16 cellular contexts compared by ENCODE assay signal in the genomic region with DNA sequence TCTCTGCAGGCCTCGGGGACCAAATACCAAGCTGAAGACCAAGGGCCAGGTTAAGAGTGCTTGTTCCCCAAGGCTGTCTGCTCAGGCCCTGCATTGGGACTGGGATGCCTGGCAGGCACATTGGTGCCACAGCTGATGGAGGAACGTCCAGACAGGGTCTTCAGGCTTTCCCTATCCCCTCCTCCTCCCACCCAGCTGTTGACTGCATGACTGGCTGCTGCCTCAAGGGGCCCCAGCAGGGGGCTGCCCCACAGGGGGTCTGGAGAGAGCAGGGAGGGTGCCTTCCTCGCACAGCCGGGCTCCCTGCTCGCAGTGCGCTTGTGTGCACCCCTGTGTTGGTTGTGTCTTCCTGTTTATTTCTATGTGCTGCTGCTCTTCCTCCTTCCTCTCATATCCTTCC. TPM values are rescaled to one million over a fixed set of nuclear protein-coding genes. Genes with fewer than 3 reads are reported as not detected.
DNase-seq lines count a peak whose midpoint lies in the region; ATAC-seq and TF ChIP-seq lines count a peak whose summit lies in the region.
"Had no signal": no experiment of that assay in that cellular context is flagged by ENCODE, and none has a peak within 500 bp of the region (broad histone marks: within the 10 kb centered on the region; RNA-seq: fewer than 3 reads in every experiment).

No MANE protein-coding gene starts in this region.

- TF ChIP-seq POLR2A in thyroid gland (IDR thresholded peaks at IDR 0.05) = no peak

- H3K36me3 ChIP-seq in SK-N-SH (replicated peaks in 1 of 2; ENCODE audit: control insufficient read depth in 1 of 2, insufficient read depth in 2 of 2, low read length in 1 of 2) = peaks cover 0 to 60% of the 10 kb centered on the region in 2 experiments
- H3K36me3 ChIP-seq in SK-N-MC (ENCODE audit: insufficient read depth, low read length) = peaks cover 26% of the 10 kb centered on the region
- H3K36me3 ChIP-seq in thyroid gland = peaks cover 34 to 41% of the 10 kb centered on the region in 2 donors
- H3K36me3 ChIP-seq in ascending aorta = peaks cover 59 to 64% of the 10 kb centered on the region in 2 donors

- H3F3A ChIP-seq in SK-N-SH (replicated peaks; ENCODE audit: insufficient read depth) = no peaks in the 10 kb centered on the region

- 81% methylated on average over 6 of the region's 6 CpGs for WGBS in SK-N-SH (ENCODE audit: low lambda C conversion rate)
- WGBS in thyroid gland, 2 donors = 72 to 73% methylated on average over 5 to 6 of the region's 6 CpGs

- DNase-seq in SK-N-SH (peak; percentile 41), SK-N-MC (ENCODE audit: low read depth, low spot score) (no peak), glutamatergic neuron (no peak), thyroid gland (no peak), mesenteric fat pad (ENCODE audit: low spot score) (no peak), ascending aorta (ENCODE audit: low spot score in 2 of 2) (no peak), HK-2 (ENCODE audit: unreplicated experiment) (no peak)
- DNase-seq: activated CD4-positive, CD25-positive, alpha-beta regulatory T cell treated with anti-CD3 and anti-CD28 coated beads, Interleukin-2, amount 50 U/mL, for 72 hours; GOT3; mammary epithelial cell; NCI-H1930; NCI-H345; upper lobe of left lung had no signal

- ATAC-seq in SK-N-SH treated with all-trans-retinoic acid at 6 μM for 48 hours = no peak

- no peak overlapping the region for H3K4me3 ChIP-seq in SK-N-SH (ENCODE audit: low read depth in 2 of 2, low read length in 1 of 2)
- H3K4me3 ChIP-seq in SK-N-MC = no peak overlapping the region
- no peak overlapping the region for H3K4me3 ChIP-seq in thyroid gland (replicated peaks in 1 of 3)
- no peak overlapping the region for H3K4me3 ChIP-seq in ascending aorta
- H3K4me3 ChIP-seq: upper lobe of left lung had no signal

- intact Hi-C loops in thyroid gland (cut with DNase I) (no loop called here), ascending aorta (cut with DNase I) (no loop called here)

- peaks cover 22% of the 10 kb centered on the region for H3K27me3 Mint-ChIP-seq in glutamatergic neuron (ENCODE audit: unreplicated experiment)
- H3K27me3 Mint-ChIP-seq: activated CD8-positive, alpha-beta T cell treated with anti-CD3 and anti-CD28 coated beads for 36 hours; T-cell had no signal

- TF ChIP-seq EP300 in SK-N-SH (IDR thresholded peaks at IDR 0.05; ENCODE audit: borderline replicate concordance in 1 of 2, low read depth in 1 of 2, low read length in 1 of 2) = no peak

- H3K4me3 Mint-ChIP-seq in glutamatergic neuron (ENCODE audit: unreplicated experiment) = no peak overlapping the region
- H3K4me3 Mint-ChIP-seq: activated CD8-positive, alpha-beta T cell treated with anti-CD3 and anti-CD28 coated beads for 36 hours; T-cell had no signal

- H3K36me3 Mint-ChIP-seq in glutamatergic neuron (ENCODE audit: unreplicated experiment) = no peaks in the 10 kb centered on the region

- no peak overlapping the region for H3K4me2 ChIP-seq in SK-N-SH

- TF ChIP-seq CTCF in SK-N-SH (IDR thresholded peaks at IDR 0.05) (no peak), glutamatergic neuron (IDR thresholded peaks at IDR 0.05; ENCODE audit: partially characterized antibody, unreplicated experiment) (no peak), thyroid gland (IDR thresholded peaks at IDR 0.05) (no peak), ascending aorta (IDR thresholded peaks at IDR 0.05) (no peak)

- CTCF ChIA-PET in SK-N-SH (lab: Yijun Ruan, JAX) = interaction anchor here (0.9 to 3.1 kb wide), 20 partner anchors 9 to 90 kb away, joined by 3 to 34 read pairs (median 4); partner anchors contain the start of genes MARK2 and RCOR2

- H3K4me1 ChIP-seq in SK-N-SH (ENCODE audit: control insufficient read depth in 1 of 2, insufficient read depth in 2 of 2, low read depth in 1 of 2, low read length in 1 of 2) (peaks cover 0 to 26% of the 10 kb centered on the region in 2 experiments; a peak in 1 of 4 replicates), thyroid gland (peaks cover 21 to 32% of the 10 kb centered on the region in 2 donors), ascending aorta (peaks cover 4 to 22% of the 10 kb centered on the region in 2 donors)

- H3K4me1 Mint-ChIP-seq in glutamatergic neuron (ENCODE audit: low read depth, unreplicated experiment) = peaks cover 27% of the 10 kb centered on the region

- no peaks in the 10 kb centered on the region for H3K27me3 ChIP-seq in SK-N-SH (ENCODE audit: insufficient read depth)
- H3K27me3 ChIP-seq in thyroid gland = no peaks in the 10 kb centered on the region
- no peaks in the 10 kb centered on the region for H3K27me3 ChIP-seq in ascending aorta
- H3K27me3 ChIP-seq: upper lobe of left lung had no signal

- peak overlapping the region; percentile 73 for H3K27ac Mint-ChIP-seq in glutamatergic neuron (ENCODE audit: unreplicated experiment)
- H3K27ac Mint-ChIP-seq: activated CD8-positive, alpha-beta T cell treated with anti-CD3 and anti-CD28 coated beads for 36 hours had no signal

- TF ChIP-seq RAD21 in SK-N-SH (IDR thresholded peaks at IDR 0.05; ENCODE audit: low read length) = no peak

- H2AFZ ChIP-seq in SK-N-SH (ENCODE audit: low read depth) = no peak overlapping the region

- no peaks in the 10 kb centered on the region for H3K9me3 ChIP-seq in SK-N-SH
- no peaks in the 10 kb centered on the region for H3K9me3 ChIP-seq in SK-N-MC (ENCODE audit: low read depth, low read length)
- H3K9me3 ChIP-seq in thyroid gland = no peaks in the 10 kb centered on the region
- no peaks in the 10 kb centered on the region for H3K9me3 ChIP-seq in ascending aorta
- H3K9me3 ChIP-seq: upper lobe of left lung had no signal

- no peak overlapping the region; a peak in 1 of 4 replicates for H3K27ac ChIP-seq in SK-N-SH (ENCODE audit: low read depth in 2 of 2, low read length in 1 of 2)
- H3K27ac ChIP-seq in SK-N-MC = peak overlapping the region; percentile 25; the same call in 1 of the 2 replicates
- peak overlapping the region in 2 of 3 donors; percentile 78 to 82 for H3K27ac ChIP-seq in thyroid gland
- H3K27ac ChIP-seq in ascending aorta = no peak overlapping the region
- H3K27ac ChIP-seq: upper lobe of left lung had no signal

- peaks cover 19% of the 10 kb centered on the region for H3K9me3 Mint-ChIP-seq in glutamatergic neuron (ENCODE audit: unreplicated experiment)
- H3K9me3 Mint-ChIP-seq: activated CD8-positive, alpha-beta T cell treated with anti-CD3 and anti-CD28 coated beads for 36 hours; T-cell had no signal

- no peaks in the 10 kb centered on the region for H3K9me2 ChIP-seq in SK-N-SH

- no peaks in the 10 kb centered on the region for H4K20me1 ChIP-seq in SK-N-SH (ENCODE audit: insufficient read depth)

- H3K9ac ChIP-seq in SK-N-SH (no peak overlapping the region), SK-N-MC (ENCODE audit: insufficient read length) (no peak overlapping the region)

- no peaks in the 10 kb centered on the region for H3K79me2 ChIP-seq in SK-N-SH (ENCODE audit: insufficient read depth)

- POLR2A ChIA-PET in SK-N-SH (lab: Yijun Ruan, JAX) = no interaction called here

TF ChIP-seq in SK-N-SH treated with all-trans-retinoic acid at 6 μM for 48 hours, 23 proteins besides CTCF, POLR2A, EP300 and RAD21 (continues in another document):
- TF ChIP-seq ZNF8 (CRISPR knock-in tag; IDR thresholded peaks at IDR 0.05) (no peak), ZNF70 (CRISPR knock-in tag; IDR thresholded peaks at IDR 0.05) (no peak), ZNF565 (CRISPR knock-in tag; conservative IDR thresholded peaks at IDR 0.05; ENCODE audit: low read depth) (no peak), ISL1 (CRISPR knock-in tag; IDR thresholded peaks at IDR 0.05) (no peak), PPARA (CRISPR knock-in tag; IDR thresholded peaks at IDR 0.05; ENCODE audit: borderline replicate concordance) (no peak), CREB5 (CRISPR knock-in tag; IDR thresholded peaks at IDR 0.05; ENCODE audit: low read depth) (no peak)

RNA-seq across cellular contexts. Expression of gene RCOR2, which starts 9.9 kb away (rescaled TPM):
- 1.1 and 1.4 TPM in 2 replicates for polyA plus RNA-seq in SK-N-SH (2012; rRNA removed)
- polyA plus RNA-seq in SK-N-SH (2012; cell fraction: cytosol; rRNA removed) = 0.85 and 1.4 TPM in 2 replicates
- polyA plus RNA-seq in SK-N-SH (2012; cell fraction: nucleus; rRNA removed) = 1.8 and 2.6 TPM in 2 replicates
- total RNA-seq in glutamatergic neuron (ENCODE audit: unreplicated experiment) (286 TPM), thyroid gland (under 1 TPM in 1 of 4 donors, not detected in 3; 0.24 TPM), mesenteric fat pad (0.58 TPM), ascending aorta (not detected)

RNA-seq across cellular contexts. Expression of gene NAA40, which starts 31.7 kb away (rescaled TPM):
- 33.0 and 36.3 TPM in 2 replicates for polyA plus RNA-seq in SK-N-SH (2012; rRNA removed)
- 21.4 and 26.3 TPM in 2 replicates for polyA plus RNA-seq in SK-N-SH (2012; cell fraction: cytosol; rRNA removed)
- 137 and 147 TPM in 2 replicates for polyA plus RNA-seq in SK-N-SH (2012; cell fraction: nucleus; rRNA removed)
- total RNA-seq in glutamatergic neuron (ENCODE audit: unreplicated experiment) (68.0 TPM), thyroid gland (10 to 100 TPM; 27.6 to 46.4 (median 34.5) TPM), mesenteric fat pad (14.7 TPM), ascending aorta (3.1 TPM)

Comparison
In these comparisons a context has a peak if more than half of its experiments do, and no peak if none do; other contexts are left out.
1. H3K27ac ChIP-seq: peak in SK-N-MC (single experiment) and thyroid gland (2 of 3); none in SK-N-SH (0 of 2) and ascending aorta (0 of 2).
2. RNA of gene RCOR2, which starts 9.9 kb away (total RNA-seq): 286 TPM in glutamatergic neuron (single experiment); 0.58 TPM in mesenteric fat pad (single experiment), 0.24 TPM in thyroid gland and not detected in ascending aorta (single experiment); every median in the first group is over 100 times any median in the second.